ENCODE assay signal across 1 cellular context in genomic region chr11:57648791-57649735, GRCh38.
A peak's percentile ranks its signal among the peaks of the same experiment; 100 is the strongest.
TF ChIP-seq lines count a peak whose summit lies in the region.

No MANE protein-coding gene starts in this region.

TF ChIP-seq in endothelial cell of umbilical vein, 7 proteins besides CTCF, POLR2A, EP300 and RAD21:
- TF ChIP-seq MYC (IDR thresholded peaks at IDR 0.05; ENCODE audit: low read depth, low read length) (no peak), FOS (IDR thresholded peaks at IDR 0.05; ENCODE audit: borderline replicate concordance, insufficient read depth, low read length) (no peak), JUN (IDR thresholded peaks at IDR 0.05; ENCODE audit: borderline replicate concordance, insufficient read depth, insufficient read length, low read depth) (no peak), GATA2 (IDR thresholded peaks at IDR 0.05; ENCODE audit: insufficient read depth, insufficient read length, low read depth, low read length) (no peak), MAX (IDR thresholded peaks at IDR 0.05; ENCODE audit: insufficient read depth, insufficient read length) (no peak), EZH2 (IDR thresholded peaks at IDR 0.05; ENCODE audit: borderline replicate concordance, low read depth, low read length, severe bottlenecking) (peak; percentile 76)
TF ChIP-seq in endothelial cell of umbilical vein: peak in this region for 1.
